Comparison of ENCODE assay signal across 8 cellular contexts in the genomic region with DNA sequence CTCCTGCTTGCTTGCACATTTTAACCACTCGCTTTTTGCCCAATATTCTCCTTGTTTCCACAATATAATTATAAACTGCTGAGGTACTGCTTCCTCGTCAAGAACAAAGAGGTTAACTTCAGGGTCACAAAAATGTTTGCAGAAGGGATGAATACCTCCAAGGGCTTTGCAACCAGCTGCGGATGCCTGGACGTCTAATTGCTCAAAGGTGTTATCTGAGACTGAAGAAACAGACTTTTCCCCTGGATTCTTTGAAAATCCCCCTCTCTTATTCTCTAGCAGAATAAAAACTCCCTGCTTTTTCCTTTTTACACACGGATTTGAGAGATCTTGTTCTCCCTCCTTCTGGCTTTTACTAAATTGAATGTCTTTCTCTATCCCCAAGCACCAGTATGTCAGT. TPM values are rescaled to one million over a fixed set of nuclear protein-coding genes. Genes with fewer than 3 reads are reported as not detected.
A peak's percentile ranks its signal among the peaks of the same experiment; 100 is the strongest.
DNase-seq lines count a peak whose midpoint lies in the region; ATAC-seq and TF ChIP-seq lines count a peak whose summit lies in the region.

No MANE protein-coding gene starts in this region.

- H3K27ac ChIP-seq in HCT116 (ENCODE audit: low read depth, low read length) (peak overlapping the region; percentile 74; the same call in 1 of the 2 replicates), WERI-Rb-1 (peak overlapping the region; percentile 85), right cardiac atrium (ENCODE audit: low read length) (peak overlapping the region; percentile 86)

- H3K9me3 ChIP-seq in HCT116 (ENCODE audit: control insufficient read depth in 1 of 2, insufficient read depth in 1 of 2, low read depth in 1 of 2, low read length in 2 of 2): no peaks in the 10 kb centered on the region
- H3K9me3 ChIP-seq in WERI-Rb-1 (ENCODE audit: severe bottlenecking): no peaks in the 10 kb centered on the region
- no peaks in the 10 kb centered on the region for H3K9me3 ChIP-seq in right cardiac atrium (ENCODE audit: control insufficient read depth, low read length)

- peaks cover 13 to 21% of the 10 kb centered on the region in 2 experiments for H3K4me1 ChIP-seq in HCT116 (ENCODE audit: control insufficient read depth in 1 of 2, insufficient read depth in 2 of 2, low read length in 2 of 2)
- no peaks in the 10 kb centered on the region for H3K4me1 ChIP-seq in right cardiac atrium (ENCODE audit: control insufficient read depth, insufficient read depth, low read length)

- no peaks in the 10 kb centered on the region for H4K20me1 ChIP-seq in HCT116 (ENCODE audit: insufficient read depth)

- peak overlapping the region; percentile 95 for H3K4me2 ChIP-seq in HCT116 (ENCODE audit: low read length)

- BruUV-seq in HCT116 (replicated peaks; lab: Mats Ljungman, UMichigan): no TSS peak

- H3K9me2 ChIP-seq in HCT116 (ENCODE audit: insufficient read depth): no peaks in the 10 kb centered on the region

- TF ChIP-seq RAD21 in HCT116 (IDR thresholded peaks at IDR 0.05; ENCODE audit: low read depth): no peak

- CTCF ChIA-PET in HCT116 (lab: Charles Lee): interaction anchor here (1.2 to 1.7 kb wide), 4 partner anchors 8 to 58 kb away, joined by 3 to 15 read pairs (median 4); no protein-coding TSS in a partner anchor

- ATAC-seq in HCT116 (no peak), right cardiac atrium (no peak)

- TF ChIP-seq CTCF in HCT116 (IDR thresholded peaks at IDR 0.05 in 2 of 3, conservative IDR thresholded peaks at IDR 0.05 in 1 of 3; ENCODE audit: borderline replicate concordance in 1 of 3, insufficient read depth in 1 of 3, low read depth in 2 of 3, low read length in 2 of 3) (no peak), WERI-Rb-1 (IDR thresholded peaks at IDR 0.05; ENCODE audit: low read depth, low read length) (no peak)

- no peak for TF ChIP-seq POLR2A in HCT116 (IDR thresholded peaks at IDR 0.05; ENCODE audit: borderline replicate concordance, extremely low read depth, insufficient read depth, insufficient read length)

- intact Hi-C loops in HCT116 (cut with micrococcal nuclease) (no loop called here), right cardiac atrium (cut with DNase I) (loop anchor here in 1 of 4 donors (10.0 kb wide), 1 partner anchor 54 kb away; no protein-coding TSS in a partner anchor)

- no peaks in the 10 kb centered on the region for H3K79me2 ChIP-seq in HCT116 (ENCODE audit: insufficient read depth, low read length)

- peak overlapping the region; percentile 47 for H2AFZ ChIP-seq in HCT116 (ENCODE audit: low read depth, low read length, poor library complexity, severe bottlenecking)

- H3K27me3 ChIP-seq in HCT116 (ENCODE audit: insufficient read depth, low read length): no peaks in the 10 kb centered on the region
- H3K27me3 ChIP-seq in WERI-Rb-1 (ENCODE audit: insufficient read depth, low read depth, severe bottlenecking): no peaks in the 10 kb centered on the region
- no peaks in the 10 kb centered on the region for H3K27me3 ChIP-seq in right cardiac atrium (ENCODE audit: control insufficient read depth, insufficient read depth)

- H3K9ac ChIP-seq in HCT116 (ENCODE audit: low read length): peak overlapping the region; percentile 64

- POLR2A ChIA-PET in HCT116 (lab: Charles Lee): interaction anchor here (1.2 to 1.8 kb wide), 3 partner anchors 10 to 24 kb away, joined by 3 to 18 read pairs (median 5); no protein-coding TSS in a partner anchor

- RAD21 ChIA-PET in HCT116 (lab: Charles Lee; ENCODE audit: low non-redundant PET in 1 of 2, low total read pairs in 2 of 2, uncharacterized antibody in 2 of 2, unreplicated experiment in 2 of 2): no interaction called here

- H3K36me3 ChIP-seq in HCT116 (ENCODE audit: control insufficient read depth in 1 of 2, insufficient read depth in 2 of 2, low read length in 2 of 2): no peaks in the 10 kb centered on the region
- no peaks in the 10 kb centered on the region for H3K36me3 ChIP-seq in WERI-Rb-1

- H3K4me3 ChIP-seq in HCT116 (replicated peaks in 1 of 2; ENCODE audit: low read depth in 1 of 2, low read length in 2 of 2) (peak overlapping the region; percentile 68 to 72), WERI-Rb-1 (ENCODE audit: low read depth, low read length) (peak overlapping the region; percentile 90), right cardiac atrium (ENCODE audit: low read length) (peak overlapping the region; percentile 60), skeletal muscle cell (ENCODE audit: low read depth, low read length) (peak overlapping the region; percentile 70)

- 31% methylated on average over 5 of the region's 5 CpGs for WGBS in right cardiac atrium

- DNase-seq in HCT116 (ENCODE audit: low read depth, low spot score): no peak
- DNase-seq in WERI-Rb-1: no peak
- DNase-seq in right cardiac atrium: no peak
- DNase-seq in skeletal muscle cell (ENCODE audit: low read depth): no peak
- no peak for DNase-seq in cerebellar nuclear complex (lab: John Stamatoyannopoulos, UW)
- DNase-seq in iPS-NIHi11 (ENCODE audit: low spot score): no peak
- no peak for DNase-seq in kidney glomerular epithelial cell (lab: John Stamatoyannopoulos, UW)
- no peak for DNase-seq in stimulated activated CD8-positive, alpha-beta memory T cell treated with anti-CD3 and anti-CD28 coated beads, Interleukin-4, amount 100 ng/mL, for 48 hours

TF ChIP-seq in HCT116, 20 proteins besides CTCF, POLR2A, EP300 and RAD21:
- TF ChIP-seq, protein P1, sequence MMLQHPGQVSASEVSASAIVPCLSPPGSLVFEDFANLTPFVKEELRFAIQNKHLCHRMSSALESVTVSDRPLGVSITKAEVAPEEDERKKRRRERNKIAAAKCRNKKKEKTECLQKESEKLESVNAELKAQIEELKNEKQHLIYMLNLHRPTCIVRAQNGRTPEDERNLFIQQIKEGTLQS (IDR thresholded peaks at IDR 0.05): no peak
- TF ChIP-seq CEBPB (IDR thresholded peaks at IDR 0.05; ENCODE audit: low read depth) (no peak), ZFX (IDR thresholded peaks at IDR 0.05) (no peak), SP1 (IDR thresholded peaks at IDR 0.05; ENCODE audit: low read depth) (0 out of 2 replicates have a peak, but pooled peaks have one; percentile 9)

RNA-seq across cellular contexts. Expression of a gene that starts 0.4 kb away (rescaled TPM):
- total RNA-seq in HCT116 (2021; ENCODE audit: unreplicated experiment) (2.4 TPM), right cardiac atrium (1 to 10 TPM; 4.7 to 8.3 (median 7.5) TPM)
- 1.2 and 1.5 TPM in 2 replicates for polyA plus RNA-seq in HCT116 (2012)
- polyA plus RNA-seq in right cardiac atrium: 6.9 TPM

RNA-seq across cellular contexts. Expression of a gene that starts 9.1 kb away (rescaled TPM):
- not detected for total RNA-seq in HCT116 (2021; ENCODE audit: unreplicated experiment)
- polyA plus RNA-seq in HCT116 (2012): not detected in 2 replicates
- total RNA-seq in right cardiac atrium: 1 to 10 TPM in 2 of 4 donors, under 1 TPM in 1, not detected in 1; 0.51 to 1.1 (median 1.0) TPM
- 3.3 TPM for polyA plus RNA-seq in right cardiac atrium
